15 cellular contexts compared by ENCODE assay signal in the genomic region with DNA sequence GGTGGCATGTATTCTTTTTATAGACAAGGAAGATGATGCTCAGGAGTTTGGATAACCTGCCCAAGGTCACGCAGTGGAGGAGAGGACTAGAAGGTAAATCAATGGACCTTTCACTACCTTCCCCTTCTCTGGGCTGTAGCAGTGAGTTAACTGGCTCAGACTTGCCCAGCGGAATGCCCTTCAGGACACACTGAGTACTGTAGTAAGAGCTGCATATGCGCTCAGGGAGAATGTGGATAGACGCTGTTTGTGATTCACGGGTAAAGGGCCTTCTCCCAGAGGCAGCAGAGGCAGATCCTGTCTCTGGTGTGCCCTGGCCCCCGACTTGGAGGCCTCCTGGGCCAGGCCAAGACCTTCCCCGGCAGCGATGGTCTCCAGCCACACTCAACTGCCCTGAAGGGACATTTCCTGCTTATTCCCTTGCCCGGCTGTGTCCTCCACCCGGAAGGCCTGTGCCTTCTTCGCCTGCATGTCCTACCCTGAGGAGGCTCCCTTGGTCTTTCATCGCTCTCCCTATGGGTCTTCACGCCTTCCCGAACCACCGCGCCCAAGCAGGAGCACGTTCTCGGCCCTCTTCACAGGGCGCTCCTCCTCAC. TPM values are rescaled to one million over a fixed set of nuclear protein-coding genes. Genes with fewer than 3 reads are reported as not detected.
A peak's percentile ranks its signal among the peaks of the same experiment; 100 is the strongest.
DNase-seq lines count a peak whose midpoint lies in the region; ATAC-seq, FAIRE-seq and TF ChIP-seq lines count a peak whose summit lies in the region.
"Had no signal": no experiment of that assay in that cellular context is flagged by ENCODE, and none has a peak within 500 bp of the region (broad histone marks: within the 10 kb centered on the region; RNA-seq: fewer than 3 reads in every experiment).

No MANE protein-coding gene starts in this region.

- no peaks in the 10 kb centered on the region for H3K36me3 ChIP-seq in suprapubic skin
- H3K36me3 ChIP-seq: ascending aorta had no signal

- H3K4me1 ChIP-seq in suprapubic skin = peaks cover 10% of the 10 kb centered on the region
- H3K4me1 ChIP-seq: ascending aorta had no signal

- peaks cover 27% of the 10 kb centered on the region for H3K36me3 Mint-ChIP-seq in stimulated activated naive CD8-positive, alpha-beta T cell treated with anti-CD3 and anti-CD28 coated beads, Interleukin-15, Interleukin-2, amounts not matched to agents 100 ng/mL and 50 ng/mL, for 24 hours (ENCODE audit: low read depth)
- H3K36me3 Mint-ChIP-seq in WTC11 = no peaks in the 10 kb centered on the region
- no peaks in the 10 kb centered on the region for H3K36me3 Mint-ChIP-seq in glutamatergic neuron (ENCODE audit: unreplicated experiment)

- WGBS in suprapubic skin = 91% methylated on average over 18 of the region's 19 CpGs

- H3K27me3 Mint-ChIP-seq in stimulated activated naive CD8-positive, alpha-beta T cell treated with anti-CD3 and anti-CD28 coated beads, Interleukin-15, Interleukin-2, amounts not matched to agents 100 ng/mL and 50 ng/mL, for 24 hours = no peaks in the 10 kb centered on the region
- peaks cover 52% of the 10 kb centered on the region for H3K27me3 Mint-ChIP-seq in WTC11 (ENCODE audit: low read depth)
- H3K27me3 Mint-ChIP-seq in glutamatergic neuron (ENCODE audit: unreplicated experiment) = peaks cover 12% of the 10 kb centered on the region

- TF ChIP-seq POLR2A in suprapubic skin (IDR thresholded peaks at IDR 0.05) = no peak
- TF ChIP-seq POLR2A in GM18505 (IDR thresholded peaks at IDR 0.05; ENCODE audit: borderline replicate concordance, extremely low read depth, insufficient read depth, insufficient read length) = no peak

- H3K27ac ChIP-seq in suprapubic skin = no peak overlapping the region
- H3K27ac ChIP-seq: ascending aorta had no signal

- peak overlapping the region; percentile 71 for H3K4me3 Mint-ChIP-seq in stimulated activated naive CD8-positive, alpha-beta T cell treated with anti-CD3 and anti-CD28 coated beads, Interleukin-15, Interleukin-2, amounts not matched to agents 100 ng/mL and 50 ng/mL, for 24 hours
- peak overlapping the region; percentile 83 for H3K4me3 Mint-ChIP-seq in WTC11
- H3K4me3 Mint-ChIP-seq in glutamatergic neuron (ENCODE audit: unreplicated experiment) = peak overlapping the region; percentile 86

- no peak for TF ChIP-seq EP300 in suprapubic skin (IDR thresholded peaks at IDR 0.05)

- DNase-seq in stimulated activated naive CD8-positive, alpha-beta T cell treated with anti-CD3 and anti-CD28 coated beads, Interleukin-15, Interleukin-2, amounts not matched to agents 100 U/mL and 50 U/mL, for 24 hours = no peak
- DNase-seq in WTC11 (ENCODE audit: low spot score) (no peak), glutamatergic neuron (no peak), urothelium cell line (ENCODE audit: low spot score) (no peak), suprapubic skin (ENCODE audit: low spot score in 2 of 2) (no peak)
- DNase-seq: C1 segment of cervical spinal cord; effector CD8-positive, alpha-beta T cell; foreskin fibroblast; NCI-H446 treated with DMSO at 0.1 percent for 48 hours had no signal

- POLR2A ChIA-PET in WTC11 (lab: Charles Lee) = no interaction called here

- H3K4me1 Mint-ChIP-seq in stimulated activated naive CD8-positive, alpha-beta T cell treated with anti-CD3 and anti-CD28 coated beads, Interleukin-15, Interleukin-2, amounts not matched to agents 100 ng/mL and 50 ng/mL, for 24 hours (ENCODE audit: low read depth) = peaks cover 48% of the 10 kb centered on the region
- H3K4me1 Mint-ChIP-seq in WTC11 (peaks cover 17% of the 10 kb centered on the region), glutamatergic neuron (ENCODE audit: low read depth, unreplicated experiment) (peaks cover 2% of the 10 kb centered on the region)

- H3K4me3 ChIP-seq in suprapubic skin = no peak overlapping the region
- H3K4me3 ChIP-seq: ascending aorta had no signal

- FAIRE-seq in urothelium cell line (lab: Jason Lieb, UNC) = peak; percentile 23
- FAIRE-seq: RCC 7860 had no signal

- peak overlapping the region; percentile 41 for H3K27ac Mint-ChIP-seq in stimulated activated naive CD8-positive, alpha-beta T cell treated with anti-CD3 and anti-CD28 coated beads, Interleukin-15, Interleukin-2, amounts not matched to agents 100 ng/mL and 50 ng/mL, for 24 hours
- H3K27ac Mint-ChIP-seq in WTC11 = no peak overlapping the region
- no peak overlapping the region for H3K27ac Mint-ChIP-seq in glutamatergic neuron (ENCODE audit: unreplicated experiment)

- no peaks in the 10 kb centered on the region for H3K9me3 Mint-ChIP-seq in stimulated activated naive CD8-positive, alpha-beta T cell treated with anti-CD3 and anti-CD28 coated beads, Interleukin-15, Interleukin-2, amounts not matched to agents 100 ng/mL and 50 ng/mL, for 24 hours
- H3K9me3 Mint-ChIP-seq in WTC11 (no peaks in the 10 kb centered on the region), glutamatergic neuron (ENCODE audit: unreplicated experiment) (peaks cover 2% of the 10 kb centered on the region)

- H3K9me3 ChIP-seq in suprapubic skin = no peaks in the 10 kb centered on the region
- H3K9me3 ChIP-seq: ascending aorta had no signal

- H3K27me3 ChIP-seq in suprapubic skin = peaks cover 40% of the 10 kb centered on the region
- H3K27me3 ChIP-seq: ascending aorta had no signal

- TF ChIP-seq CTCF in WTC11 (IDR thresholded peaks at IDR 0.05) (no peak), glutamatergic neuron (IDR thresholded peaks at IDR 0.05; ENCODE audit: partially characterized antibody, unreplicated experiment) (no peak), suprapubic skin (IDR thresholded peaks at IDR 0.05) (no peak)

- CTCF ChIA-PET in WTC11 (lab: Charles Lee) = no interaction called here

- ATAC-seq in stimulated activated naive CD8-positive, alpha-beta T cell treated with anti-CD3 and anti-CD28 coated beads, Interleukin-15, Interleukin-2, amounts not matched to agents 100 U/mL and 50 U/mL, for 24 hours = no peak
- ATAC-seq in WTC11 = peak; percentile 21
- ATAC-seq in HG03460 (IDR thresholded peaks at IDR 0.05; ENCODE audit: unreplicated experiment) = no peak
- ATAC-seq in GM18505 (IDR thresholded peaks at IDR 0.05; ENCODE audit: unreplicated experiment) = no peak

TF ChIP-seq in WTC11, 78 proteins besides CTCF, POLR2A, EP300 and RAD21:
- TF ChIP-seq, protein P1, sequence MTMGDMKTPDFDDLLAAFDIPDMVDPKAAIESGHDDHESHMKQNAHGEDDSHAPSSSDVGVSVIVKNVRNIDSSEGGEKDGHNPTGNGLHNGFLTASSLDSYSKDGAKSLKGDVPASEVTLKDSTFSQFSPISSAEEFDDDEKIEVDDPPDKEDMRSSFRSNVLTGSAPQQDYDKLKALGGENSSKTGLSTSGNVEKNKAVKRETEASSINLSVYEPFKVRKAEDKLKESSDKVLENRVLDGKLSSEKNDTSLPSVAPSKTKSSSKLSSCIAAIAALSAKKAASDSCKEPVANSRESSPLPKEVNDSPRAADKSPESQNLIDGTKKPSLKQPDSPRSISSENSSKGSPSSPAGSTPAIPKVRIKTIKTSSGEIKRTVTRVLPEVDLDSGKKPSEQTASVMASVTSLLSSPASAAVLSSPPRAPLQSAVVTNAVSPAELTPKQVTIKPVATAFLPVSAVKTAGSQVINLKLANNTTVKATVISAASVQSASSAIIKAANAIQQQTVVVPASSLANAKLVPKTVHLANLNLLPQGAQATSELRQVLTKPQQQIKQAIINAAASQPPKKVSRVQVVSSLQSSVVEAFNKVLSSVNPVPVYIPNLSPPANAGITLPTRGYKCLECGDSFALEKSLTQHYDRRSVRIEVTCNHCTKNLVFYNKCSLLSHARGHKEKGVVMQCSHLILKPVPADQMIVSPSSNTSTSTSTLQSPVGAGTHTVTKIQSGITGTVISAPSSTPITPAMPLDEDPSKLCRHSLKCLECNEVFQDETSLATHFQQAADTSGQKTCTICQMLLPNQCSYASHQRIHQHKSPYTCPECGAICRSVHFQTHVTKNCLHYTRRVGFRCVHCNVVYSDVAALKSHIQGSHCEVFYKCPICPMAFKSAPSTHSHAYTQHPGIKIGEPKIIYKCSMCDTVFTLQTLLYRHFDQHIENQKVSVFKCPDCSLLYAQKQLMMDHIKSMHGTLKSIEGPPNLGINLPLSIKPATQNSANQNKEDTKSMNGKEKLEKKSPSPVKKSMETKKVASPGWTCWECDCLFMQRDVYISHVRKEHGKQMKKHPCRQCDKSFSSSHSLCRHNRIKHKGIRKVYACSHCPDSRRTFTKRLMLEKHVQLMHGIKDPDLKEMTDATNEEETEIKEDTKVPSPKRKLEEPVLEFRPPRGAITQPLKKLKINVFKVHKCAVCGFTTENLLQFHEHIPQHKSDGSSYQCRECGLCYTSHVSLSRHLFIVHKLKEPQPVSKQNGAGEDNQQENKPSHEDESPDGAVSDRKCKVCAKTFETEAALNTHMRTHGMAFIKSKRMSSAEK (CRISPR knock-in tag; IDR thresholded peaks at IDR 0.05; ENCODE audit: borderline replicate concordance) = no peak
- TF ChIP-seq CREB1 (CRISPR knock-in tag; IDR thresholded peaks at IDR 0.05) (no peak), TCF7 (CRISPR knock-in tag; IDR thresholded peaks at IDR 0.05; ENCODE audit: low read depth) (no peak), RELA (CRISPR knock-in tag; IDR thresholded peaks at IDR 0.05; ENCODE audit: borderline replicate concordance) (no peak), EMX1 (CRISPR knock-in tag; IDR thresholded peaks at IDR 0.05) (no peak), TEAD1 (CRISPR knock-in tag; IDR thresholded peaks at IDR 0.05) (no peak), NR3C1 (CRISPR knock-in tag; conservative IDR thresholded peaks at IDR 0.05; ENCODE audit: low read depth) (no peak)
- TF ChIP-seq, protein P2, sequence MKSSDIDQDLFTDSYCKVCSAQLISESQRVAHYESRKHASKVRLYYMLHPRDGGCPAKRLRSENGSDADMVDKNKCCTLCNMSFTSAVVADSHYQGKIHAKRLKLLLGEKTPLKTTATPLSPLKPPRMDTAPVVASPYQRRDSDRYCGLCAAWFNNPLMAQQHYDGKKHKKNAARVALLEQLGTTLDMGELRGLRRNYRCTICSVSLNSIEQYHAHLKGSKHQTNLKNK (CRISPR knock-in tag; IDR thresholded peaks at IDR 0.05) = no peak
- TF ChIP-seq, protein P3, sequence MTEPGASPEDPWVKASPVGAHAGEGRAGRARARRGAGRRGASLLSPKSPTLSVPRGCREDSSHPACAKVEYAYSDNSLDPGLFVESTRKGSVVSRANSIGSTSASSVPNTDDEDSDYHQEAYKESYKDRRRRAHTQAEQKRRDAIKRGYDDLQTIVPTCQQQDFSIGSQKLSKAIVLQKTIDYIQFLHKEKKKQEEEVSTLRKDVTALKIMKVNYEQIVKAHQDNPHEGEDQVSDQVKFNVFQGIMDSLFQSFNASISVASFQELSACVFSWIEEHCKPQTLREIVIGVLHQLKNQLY (CRISPR knock-in tag; IDR thresholded peaks at IDR 0.05) = no peak
- TF ChIP-seq, protein P4, sequence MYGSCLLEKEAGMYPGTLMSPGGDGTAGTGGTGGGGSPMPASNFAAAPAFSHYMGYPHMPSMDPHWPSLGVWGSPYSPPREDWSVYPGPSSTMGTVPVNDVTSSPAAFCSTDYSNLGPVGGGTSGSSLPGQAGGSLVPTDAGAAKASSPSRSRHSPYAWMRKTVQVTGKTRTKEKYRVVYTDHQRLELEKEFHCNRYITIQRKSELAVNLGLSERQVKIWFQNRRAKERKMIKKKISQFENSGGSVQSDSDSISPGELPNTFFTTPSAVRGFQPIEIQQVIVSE (CRISPR knock-in tag; IDR thresholded peaks at IDR 0.05; ENCODE audit: borderline replicate concordance) = no peak

RNA-seq across cellular contexts. Expression of a gene that starts 1.9 kb away (rescaled TPM):
- total RNA-seq in WTC11 (2021) (1.9 to 2.4 TPM (median 2.3 TPM) in 3 replicates), glutamatergic neuron (ENCODE audit: unreplicated experiment) (1.1 TPM), suprapubic skin (10 to 100 TPM in 1 of 4 donors, 1 to 10 TPM in 3; 3.2 to 17.5 (median 6.2) TPM)
- total RNA-seq: HT1080 had no signal
